10 cellular contexts compared by ENCODE assay signal in the genomic region with DNA sequence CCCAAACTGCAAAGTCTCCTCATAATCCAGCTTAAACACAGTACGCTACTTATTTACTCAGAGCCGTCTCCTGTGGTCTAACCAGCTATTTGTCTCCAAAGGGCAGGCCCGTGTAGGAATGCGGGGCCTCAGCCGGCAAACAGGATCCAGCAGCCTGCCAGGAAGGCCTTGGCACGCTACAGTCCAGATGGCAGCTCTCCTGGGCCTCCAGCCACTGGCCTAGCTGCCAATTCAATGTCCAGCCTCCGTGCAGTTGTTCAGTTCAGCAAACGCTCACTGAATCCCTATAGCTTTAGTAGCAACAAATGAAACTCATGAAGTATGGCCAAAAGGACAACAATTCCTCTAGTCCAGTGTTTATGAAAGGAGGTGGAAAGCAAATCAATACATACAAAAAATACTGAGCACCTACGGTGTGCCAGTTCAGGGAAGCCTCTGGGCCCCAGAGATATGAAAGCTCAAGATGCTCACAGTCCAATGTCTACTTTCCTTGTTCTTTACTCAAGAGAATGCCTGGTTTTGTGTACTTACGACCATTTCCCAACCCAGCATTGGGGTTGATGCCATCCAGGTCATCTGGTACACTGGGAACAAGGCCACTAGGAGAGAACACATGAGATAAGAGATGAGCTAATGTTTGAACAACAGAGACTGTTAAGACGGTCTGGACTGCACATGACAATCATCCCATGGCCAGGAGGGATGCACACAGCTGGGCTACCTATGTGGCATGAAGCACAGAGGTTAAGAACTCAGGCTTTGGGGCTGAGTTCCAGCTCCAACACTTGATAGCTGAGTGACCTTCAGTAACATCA. TPM values are rescaled to one million over a fixed set of nuclear protein-coding genes. Genes with fewer than 3 reads are reported as not detected.
DNase-seq lines count a peak whose midpoint lies in the region; ATAC-seq and TF ChIP-seq lines count a peak whose summit lies in the region.
"Had no signal": no experiment of that assay in that cellular context is flagged by ENCODE, and none has a peak within 500 bp of the region (broad histone marks: within the 10 kb centered on the region; RNA-seq: fewer than 3 reads in every experiment).

No MANE protein-coding gene starts in this region.

- DNase-seq in EH (ENCODE audit: low read depth) (peak; percentile 85), astrocyte of the spinal cord (ENCODE audit: low read depth, low spot score) (peak; percentile 88), right atrium auricular region (ENCODE audit: low spot score) (no peak), MV-4-11 (lab: John Stamatoyannopoulos, UW) (no peak)
- DNase-seq in activated CD4-positive, alpha-beta T cell treated with anti-CD3 and anti-CD28 coated beads for 4 hours, result no peak
- no peak for DNase-seq in CD8-positive, alpha-beta T cell
- DNase-seq: naive B cell, NCI-H226 had no signal

- H3K36me3 Mint-ChIP-seq in CD8-positive, alpha-beta T cell, result peaks cover 71% of the 10 kb centered on the region

- H3K27me3 Mint-ChIP-seq in CD8-positive, alpha-beta T cell (ENCODE audit: low read depth), result no peaks in the 10 kb centered on the region
- H3K27me3 Mint-ChIP-seq: naive B cell had no signal

- ATAC-seq in GM21381 (IDR thresholded peaks at IDR 0.05; ENCODE audit: unreplicated experiment), result no peak
- ATAC-seq in CD8-positive, alpha-beta T cell, result no peak

- H3K4me1 Mint-ChIP-seq in CD8-positive, alpha-beta T cell (ENCODE audit: low read depth), result peaks cover 21% of the 10 kb centered on the region

- H3K27me3 ChIP-seq in right atrium auricular region (no peaks in the 10 kb centered on the region), rectal smooth muscle tissue (ENCODE audit: control insufficient read depth, insufficient read depth, low read length) (no peaks in the 10 kb centered on the region)
- H3K27me3 ChIP-seq in CD8-positive, alpha-beta T cell (ENCODE audit: insufficient read depth, low read length), result no peaks in the 10 kb centered on the region

- H3K4me3 Mint-ChIP-seq in CD8-positive, alpha-beta T cell, result no peak overlapping the region
- H3K4me3 Mint-ChIP-seq: naive B cell had no signal

- no peaks in the 10 kb centered on the region for H3K9me3 Mint-ChIP-seq in CD8-positive, alpha-beta T cell
- H3K9me3 Mint-ChIP-seq: naive B cell had no signal

- H3K36me3 ChIP-seq in right atrium auricular region (peaks cover 38% of the 10 kb centered on the region), rectal smooth muscle tissue (ENCODE audit: control insufficient read depth, insufficient read depth, low read length) (peaks cover 6% of the 10 kb centered on the region)
- peaks cover 20% of the 10 kb centered on the region for H3K36me3 ChIP-seq in CD8-positive, alpha-beta T cell (ENCODE audit: insufficient read depth, low read length)

- in situ Hi-C loops in astrocyte of the spinal cord (cut with HindIII; ENCODE audit: low sequenced_read_pairs), result no loop called here

- H3K27ac Mint-ChIP-seq in CD8-positive, alpha-beta T cell, result no peak overlapping the region
- H3K27ac Mint-ChIP-seq: naive B cell had no signal

- H3K27ac ChIP-seq in right atrium auricular region (peak overlapping the region; percentile 49 to 70), rectal smooth muscle tissue (ENCODE audit: low read depth, low read length) (peak overlapping the region; percentile 61)
- H3K27ac ChIP-seq in CD8-positive, alpha-beta T cell (ENCODE audit: low read depth, low read length), result no peak overlapping the region

- POLR2A ChIA-PET in CD8-positive, alpha-beta T cell (lab: Charles Lee), result no interaction called here

- no peak overlapping the region for H3K9ac ChIP-seq in rectal smooth muscle tissue (ENCODE audit: low read length)

- H3K4me3 ChIP-seq in astrocyte of the spinal cord (ENCODE audit: low read depth, low read length) (no peak overlapping the region), right atrium auricular region (no peak overlapping the region), rectal smooth muscle tissue (ENCODE audit: low read length) (no peak overlapping the region)
- no peak overlapping the region for H3K4me3 ChIP-seq in CD8-positive, alpha-beta T cell (ENCODE audit: low read depth, low read length)

- H3K4me1 ChIP-seq in right atrium auricular region (peaks cover 0 to 26% of the 10 kb centered on the region in 2 donors), rectal smooth muscle tissue (ENCODE audit: control insufficient read depth, insufficient read depth, low read length) (peaks cover 7% of the 10 kb centered on the region)
- H3K4me1 ChIP-seq in CD8-positive, alpha-beta T cell (ENCODE audit: insufficient read depth, low read length), result no peaks in the 10 kb centered on the region

- intact Hi-C loops in CD8-positive, alpha-beta T cell (cut with DNase I, micrococcal nuclease), result no loop called here

- TF ChIP-seq CTCF in astrocyte of the spinal cord (IDR thresholded peaks at IDR 0.05; ENCODE audit: low read depth, low read length) (no peak), right atrium auricular region (IDR thresholded peaks at IDR 0.05) (no peak)
- TF ChIP-seq CTCF in CD8-positive, alpha-beta T cell (IDR thresholded peaks at IDR 0.05), result no peak

- CTCF ChIA-PET in CD8-positive, alpha-beta T cell (lab: Charles Lee), result no interaction called here

- H3K9me3 ChIP-seq in right atrium auricular region, result no peaks in the 10 kb centered on the region
- no peaks in the 10 kb centered on the region for H3K9me3 ChIP-seq in CD8-positive, alpha-beta T cell (ENCODE audit: low read length)

RNA-seq across cellular contexts. Expression of gene CDK5RAP2, which starts 8.3 kb away (rescaled TPM):
- total RNA-seq in right atrium auricular region, result 10 to 100 TPM; 36.7 to 40.4 TPM
- total RNA-seq in CD8-positive, alpha-beta T cell, result 10 to 100 TPM; 52.1 to 55.2 TPM

Comparison
In these comparisons a context has a peak if more than half of its experiments do, and no peak if none do; other contexts are left out.
1. DNase-seq: peak in EH (single experiment) and astrocyte of the spinal cord (single experiment); none in right atrium auricular region (single experiment), MV-4-11 (single experiment), activated CD4-positive, alpha-beta T cell treated with anti-CD3 and anti-CD28 coated beads for 4 hours (0 of 2) and CD8-positive, alpha-beta T cell (0 of 7).